Comparison of ENCODE assay signal across 22 cellular contexts in the genomic region with DNA sequence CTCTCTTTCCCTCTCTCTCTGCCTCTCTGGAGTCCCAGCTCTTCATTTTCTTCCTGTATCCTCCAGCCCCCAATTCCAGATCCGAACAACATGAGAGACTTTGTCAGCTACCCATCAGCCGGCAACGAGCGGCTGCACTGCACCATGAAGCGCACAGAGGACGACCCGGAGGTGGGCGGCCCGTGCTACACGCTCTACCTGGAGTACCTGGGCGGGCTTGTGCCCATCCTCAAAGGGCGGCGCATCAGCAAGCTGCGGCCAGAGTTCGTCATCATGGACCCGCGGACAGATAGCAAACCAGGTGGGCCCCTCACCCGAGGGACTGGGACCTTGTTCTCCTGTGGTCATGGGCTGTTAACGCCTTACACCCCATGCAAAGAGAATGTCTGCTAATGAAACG.
DNase-seq lines count a peak whose midpoint lies in the region; ATAC-seq and TF ChIP-seq lines count a peak whose summit lies in the region.
"Had no signal": no experiment of that assay in that cellular context is flagged by ENCODE, and none has a peak within 500 bp of the region (broad histone marks: within the 10 kb centered on the region; RNA-seq: fewer than 3 reads in every experiment).

No MANE protein-coding gene starts in this region.

- no peak overlapping the region for H3K4me3 Mint-ChIP-seq in stimulated activated naive CD8-positive, alpha-beta T cell treated with anti-CD3 and anti-CD28 coated beads, Interleukin-15, Interleukin-2, amounts not matched to agents 100 ng/mL and 50 ng/mL, for 24 hours
- no peak overlapping the region for H3K4me3 Mint-ChIP-seq in stimulated activated naive CD8-positive, alpha-beta T cell treated with anti-CD3 and anti-CD28 coated beads, Interleukin-15, amount 100 ng/mL, for 72 hours
- H3K4me3 Mint-ChIP-seq in effector memory CD8-positive, alpha-beta T cell, result no peak overlapping the region
- H3K4me3 Mint-ChIP-seq in type B pancreatic cell (no peak overlapping the region), T-cell (no peak overlapping the region)
- H3K4me3 Mint-ChIP-seq: CD4-positive, alpha-beta memory T cell had no signal

- intact Hi-C loops in PC-9 (cut with micrococcal nuclease; ENCODE audit: unreplicated experiment), result no loop called here

- H3K27me3 ChIP-seq in PC-9 (ENCODE audit: insufficient read depth, low read depth), result no peaks in the 10 kb centered on the region

- peak overlapping the region; percentile 20 for H3K27ac Mint-ChIP-seq in stimulated activated naive CD8-positive, alpha-beta T cell treated with anti-CD3 and anti-CD28 coated beads, Interleukin-15, Interleukin-2, amounts not matched to agents 100 ng/mL and 50 ng/mL, for 24 hours
- no peak overlapping the region for H3K27ac Mint-ChIP-seq in stimulated activated naive CD8-positive, alpha-beta T cell treated with anti-CD3 and anti-CD28 coated beads, Interleukin-15, amount 100 ng/mL, for 72 hours
- H3K27ac Mint-ChIP-seq in effector memory CD8-positive, alpha-beta T cell, result peak overlapping the region; percentile 3 to 45
- H3K27ac Mint-ChIP-seq in type B pancreatic cell (peak overlapping the region; percentile 11), T-cell (no peak overlapping the region)
- H3K27ac Mint-ChIP-seq: IgD-negative memory B cell had no signal

- H4K20me1 ChIP-seq in PC-9 (ENCODE audit: insufficient read depth), result no peaks in the 10 kb centered on the region

- no peak overlapping the region for H3K4me2 ChIP-seq in PC-9

- peaks cover 29% of the 10 kb centered on the region for H3K4me1 ChIP-seq in PC-9 (replicated peaks; ENCODE audit: insufficient read depth)

- H3K36me3 Mint-ChIP-seq in stimulated activated naive CD8-positive, alpha-beta T cell treated with anti-CD3 and anti-CD28 coated beads, Interleukin-15, Interleukin-2, amounts not matched to agents 100 ng/mL and 50 ng/mL, for 24 hours (ENCODE audit: low read depth), result peaks cover 53% of the 10 kb centered on the region
- H3K36me3 Mint-ChIP-seq in effector memory CD8-positive, alpha-beta T cell (ENCODE audit: insufficient read depth), result peaks cover 15% of the 10 kb centered on the region
- peaks cover 48% of the 10 kb centered on the region for H3K36me3 Mint-ChIP-seq in type B pancreatic cell
- peaks cover 65% of the 10 kb centered on the region for H3K36me3 Mint-ChIP-seq in T-cell

- H3K9me2 ChIP-seq in PC-9 (ENCODE audit: insufficient read depth), result no peaks in the 10 kb centered on the region

- no peak for DNase-seq in stimulated activated naive CD8-positive, alpha-beta T cell treated with anti-CD3 and anti-CD28 coated beads, Interleukin-15, amount 100 ng/mL, for 72 hours
- DNase-seq in PC-9 (no peak), type B pancreatic cell (ENCODE audit: extremely low spot score, unreplicated experiment) (no peak), T-cell (no peak), NCI-H1092 treated with DMSO at 0.1 percent for 48 hours (lab: John Stamatoyannopoulos, UW) (no peak), NCI-H69 (lab: John Stamatoyannopoulos, UW) (no peak)
- no peak for DNase-seq in effector memory CD8-positive, alpha-beta T cell
- DNase-seq: Caco-2; CD4-positive, alpha-beta memory T cell; DMS 273 treated with DMSO at 0.1 percent for 48 hours; DMS79 treated with DMSO at 0.1 percent for 48 hours; GOT3; HCEC 1CT; MV-4-11; NCI-H1694 treated with DMSO at 0.1 percent for 48 hours; NCI-H2081 treated with DMSO at 0.1 percent for 48 hours; NCI-H2171 treated with DMSO at 0.1 percent for 48 hours; NCI-H446; NCI-H526; RPMI8226 had no signal

- POLR2A ChIA-PET in PC-9 (lab: Charles Lee; ENCODE audit: unreplicated experiment) (no interaction called here), T-cell (lab: Charles Lee) (interaction anchor here in 1 of 2 donors (0.6 kb wide), 1 partner anchor 469 kb away, joined by 3 read pairs; no protein-coding TSS in a partner anchor)

- CTCF ChIA-PET in PC-9 (lab: Charles Lee), result no interaction called here
- CTCF ChIA-PET in T-cell (lab: Charles Lee), result no interaction called here

- no peak for ATAC-seq in stimulated activated naive CD8-positive, alpha-beta T cell treated with anti-CD3 and anti-CD28 coated beads, Interleukin-15, amount 100 ng/mL, for 72 hours
- ATAC-seq in effector memory CD8-positive, alpha-beta T cell (replicated peaks), result no peak
- ATAC-seq in T-cell (replicated peaks in 1 of 4), result no peak

- no peak for TF ChIP-seq CTCF in PC-9 (conservative IDR thresholded peaks at IDR 0.05)
- TF ChIP-seq CTCF in type B pancreatic cell (conservative IDR thresholded peaks at IDR 0.05), result no peak

- peaks cover 14% of the 10 kb centered on the region; the same call in 1 of the 2 replicates for H3K36me3 ChIP-seq in PC-9 (ENCODE audit: low read depth)

- no peaks in the 10 kb centered on the region for H3K9me3 ChIP-seq in PC-9 (ENCODE audit: insufficient read depth, low read depth)
- H3K9me3 ChIP-seq: Caco-2 had no signal

- H3K4me1 Mint-ChIP-seq in stimulated activated naive CD8-positive, alpha-beta T cell treated with anti-CD3 and anti-CD28 coated beads, Interleukin-15, Interleukin-2, amounts not matched to agents 100 ng/mL and 50 ng/mL, for 24 hours (ENCODE audit: low read depth), result no peaks in the 10 kb centered on the region
- H3K4me1 Mint-ChIP-seq in stimulated activated naive CD8-positive, alpha-beta T cell treated with anti-CD3 and anti-CD28 coated beads, Interleukin-15, amount 100 ng/mL, for 72 hours, result no peaks in the 10 kb centered on the region
- peaks cover 0 to 2% of the 10 kb centered on the region in 2 donors for H3K4me1 Mint-ChIP-seq in effector memory CD8-positive, alpha-beta T cell (ENCODE audit: low read depth in 2 of 2)
- H3K4me1 Mint-ChIP-seq in type B pancreatic cell (ENCODE audit: unreplicated experiment) (no peaks in the 10 kb centered on the region), T-cell (no peaks in the 10 kb centered on the region)
- H3K4me1 Mint-ChIP-seq: CD4-positive, alpha-beta memory T cell had no signal

- H3K9me3 Mint-ChIP-seq in stimulated activated naive CD8-positive, alpha-beta T cell treated with anti-CD3 and anti-CD28 coated beads, Interleukin-15, Interleukin-2, amounts not matched to agents 100 ng/mL and 50 ng/mL, for 24 hours, result no peaks in the 10 kb centered on the region
- no peaks in the 10 kb centered on the region for H3K9me3 Mint-ChIP-seq in stimulated activated naive CD8-positive, alpha-beta T cell treated with anti-CD3 and anti-CD28 coated beads, Interleukin-15, amount 100 ng/mL, for 72 hours
- H3K9me3 Mint-ChIP-seq in effector memory CD8-positive, alpha-beta T cell, result no peaks in the 10 kb centered on the region
- no peaks in the 10 kb centered on the region for H3K9me3 Mint-ChIP-seq in type B pancreatic cell
- peaks cover 0 to 3% (median 0%) of the 10 kb centered on the region in 3 donors for H3K9me3 Mint-ChIP-seq in T-cell
- H3K9me3 Mint-ChIP-seq: CD4-positive, alpha-beta memory T cell had no signal

- no peaks in the 10 kb centered on the region for H3K27me3 Mint-ChIP-seq in stimulated activated naive CD8-positive, alpha-beta T cell treated with anti-CD3 and anti-CD28 coated beads, Interleukin-15, Interleukin-2, amounts not matched to agents 100 ng/mL and 50 ng/mL, for 24 hours
- H3K27me3 Mint-ChIP-seq in stimulated activated naive CD8-positive, alpha-beta T cell treated with anti-CD3 and anti-CD28 coated beads, Interleukin-15, amount 100 ng/mL, for 72 hours, result no peaks in the 10 kb centered on the region
- H3K27me3 Mint-ChIP-seq in effector memory CD8-positive, alpha-beta T cell, result no peaks in the 10 kb centered on the region
- H3K27me3 Mint-ChIP-seq in type B pancreatic cell, result no peaks in the 10 kb centered on the region
- H3K27me3 Mint-ChIP-seq in T-cell, result no peaks in the 10 kb centered on the region
- H3K27me3 Mint-ChIP-seq: CD4-positive, alpha-beta memory T cell; IgD-negative memory B cell had no signal

- no peak overlapping the region for H2AFZ ChIP-seq in PC-9

- H3K27ac ChIP-seq in PC-9, result peak overlapping the region; percentile 71

- no peaks in the 10 kb centered on the region for H3K79me2 ChIP-seq in PC-9 (ENCODE audit: low read depth)

- peaks cover 26% of the 10 kb centered on the region; the same call in 1 of the 2 replicates for H3F3A ChIP-seq in PC-9 (ENCODE audit: insufficient read depth, low read depth)

- H3K4me3 ChIP-seq in PC-9, result no peak overlapping the region

- BruUV-seq in PC-9 (replicated peaks; lab: Mats Ljungman, UMichigan), result no TSS peak

Comparison
In these comparisons a context has a peak if more than half of its experiments do, and no peak if none do; other contexts are left out.
1. H3K27ac Mint-ChIP-seq: peak in stimulated activated naive CD8-positive, alpha-beta T cell treated with anti-CD3 and anti-CD28 coated beads, Interleukin-15, Interleukin-2, amounts not matched to agents 100 ng/mL and 50 ng/mL, for 24 hours (single experiment), effector memory CD8-positive, alpha-beta T cell (2 of 2) and type B pancreatic cell (single experiment); none in stimulated activated naive CD8-positive, alpha-beta T cell treated with anti-CD3 and anti-CD28 coated beads, Interleukin-15, amount 100 ng/mL, for 72 hours (0 of 2) and T-cell (0 of 2).